20 cellular contexts compared by ENCODE assay signal in genomic region chr3:13727890-13728289, GRCh38.
"Had no signal": no experiment of that assay in that cellular context is flagged by ENCODE, and none has a peak within 500 bp of the region (broad histone marks: within the 10 kb centered on the region; RNA-seq: fewer than 3 reads in every experiment).

No MANE protein-coding gene starts in this region.

- H3K4me3 Mint-ChIP-seq: activated CD8-positive, alpha-beta T cell treated with anti-CD3 and anti-CD28 coated beads, Interleukin-2, amount 10 ng/mL, durations not matched to agents 7 days and 5 days; activated T-helper 17 cell treated with anti-CD3 and anti-CD28 coated beads, Interleukin-2, amount 50 U/mL, for 72 hours; mesothelial cell of epicardium; naive thymus-derived CD8-positive, alpha-beta T cell; stimulated activated memory B cell treated with anti-CD40 and anti-IgM and Interleukin-4, amounts not matched to agents 10 μg/mL and 1 μg/mL and 100 μg/mL, for 72 hours; T-helper 17 cell had no signal

- H3K4me3 ChIP-seq: breast epithelium, coronary artery, heart left ventricle, left lung, pancreas, vagina had no signal

- H3K27ac Mint-ChIP-seq: activated CD8-positive, alpha-beta T cell treated with anti-CD3 and anti-CD28 coated beads, Interleukin-2, amount 10 ng/mL, durations not matched to agents 7 days and 5 days; activated naive CD4-positive, alpha-beta T cell treated with anti-CD3 and anti-CD28 coated beads, Interleukin-2, amount 50 U/mL, for 72 hours; activated T-helper 17 cell treated with anti-CD3 and anti-CD28 coated beads, Interleukin-2, amount 50 U/mL, for 72 hours; mesothelial cell of epicardium; naive thymus-derived CD8-positive, alpha-beta T cell; stimulated activated memory B cell treated with anti-CD40 and anti-IgM and Interleukin-4, amounts not matched to agents 10 μg/mL and 1 μg/mL and 100 μg/mL, for 72 hours; T-helper 17 cell had no signal

- DNase-seq: activated CD4-positive, alpha-beta T cell treated with anti-CD3 and anti-CD28 coated beads, Interleukin-2, amount 50 U/mL, for 1 hour; activated CD8-positive, alpha-beta T cell treated with anti-CD3 and anti-CD28 coated beads, Interleukin-2, amount 10 ng/mL, durations not matched to agents 7 days and 5 days; heart left ventricle; kidney glomerular epithelial cell; left lung; small intestine; stimulated activated CD4-positive, alpha-beta T cell treated with anti-CD3 and anti-CD28 coated beads, Interleukin-15, amount 100 ng/mL, for 24 hours; SW 1271; T-helper 17 cell had no signal

- H3K36me3 ChIP-seq: breast epithelium, heart left ventricle, left lung, neutrophil, pancreas, vagina had no signal

- H3K4me1 Mint-ChIP-seq: activated T-helper 17 cell treated with anti-CD3 and anti-CD28 coated beads, Interleukin-2, amount 50 U/mL, for 72 hours; mesothelial cell of epicardium; naive thymus-derived CD8-positive, alpha-beta T cell; stimulated activated memory B cell treated with anti-CD40 and anti-IgM and Interleukin-4, amounts not matched to agents 10 μg/mL and 1 μg/mL and 100 μg/mL, for 72 hours; T-helper 17 cell had no signal

- H3K36me3 Mint-ChIP-seq: mesothelial cell of epicardium; stimulated activated memory B cell treated with anti-CD40 and anti-IgM and Interleukin-4, amounts not matched to agents 10 μg/mL and 1 μg/mL and 100 μg/mL, for 72 hours had no signal

- H3K9me3 ChIP-seq: neutrophil, vagina had no signal

- H3K27ac ChIP-seq: breast epithelium, coronary artery, epithelial cell of prostate, heart left ventricle, left lung, neutrophil, pancreas, vagina had no signal

- H3K4me1 ChIP-seq: breast epithelium, heart left ventricle, left lung, pancreas, vagina had no signal

- H3K27me3 ChIP-seq: breast epithelium, left lung, pancreas, vagina had no signal
